Comparison of ENCODE assay signal across 26 cellular contexts in genomic region chr12:44842669-44843068, GRCh38. TPM values are rescaled to one million over a fixed set of nuclear protein-coding genes. Genes with fewer than 3 reads are reported as not detected.
A peak's percentile ranks its signal among the peaks of the same experiment; 100 is the strongest.
DNase-seq lines count a peak whose midpoint lies in the region; ATAC-seq and TF ChIP-seq lines count a peak whose summit lies in the region.
"Had no signal": no experiment of that assay in that cellular context is flagged by ENCODE, and none has a peak within 500 bp of the region (broad histone marks: within the 10 kb centered on the region; RNA-seq: fewer than 3 reads in every experiment).

No MANE protein-coding gene starts in this region.

- H4K20me1 ChIP-seq in OCI-LY1 (ENCODE audit: insufficient read depth, low read length) (no peaks in the 10 kb centered on the region), mammary epithelial cell (ENCODE audit: insufficient read depth, low read length) (no peaks in the 10 kb centered on the region)

- H3F3A ChIP-seq in OCI-LY1 (ENCODE audit: insufficient read depth, low read length) = peaks cover 4% of the 10 kb centered on the region; the same call in 1 of the 2 replicates

- H3K4me1 ChIP-seq in OCI-LY1 (ENCODE audit: insufficient read depth, low read length, severe bottlenecking) (peaks cover 61% of the 10 kb centered on the region), mammary epithelial cell (ENCODE audit: insufficient read depth, low read length) (no peaks in the 10 kb centered on the region)
- H3K4me1 ChIP-seq: gastroesophageal sphincter, HAP-1 had no signal

- H3K36me3 ChIP-seq in OCI-LY1 (ENCODE audit: insufficient read depth, low read length) (no peaks in the 10 kb centered on the region), mammary epithelial cell (ENCODE audit: insufficient read depth, low read length) (no peaks in the 10 kb centered on the region)
- H3K36me3 ChIP-seq: gastroesophageal sphincter, HAP-1 had no signal

- peak; percentile 49 to 52 for ATAC-seq in activated T-cell treated with anti-CD3 and anti-CD28 coated beads, Interleukin-2, amount 50 U/mL, for 4 hours
- peak; percentile 11 to 28 for ATAC-seq in activated naive CD4-positive, alpha-beta T cell treated with anti-CD3 and anti-CD28 coated beads, Interleukin-2, amount 50 U/mL, for 72 hours
- ATAC-seq: gastroesophageal sphincter, K562, left lobe of liver, right cardiac atrium had no signal

- H3K4me3 ChIP-seq in OCI-LY1 (ENCODE audit: low read depth, low read length, poor library complexity, severe bottlenecking) (no peak overlapping the region), mammary epithelial cell (replicated peaks in 1 of 3; ENCODE audit: insufficient read depth in 1 of 3, low read depth in 2 of 3, low read length in 3 of 3) (no peak overlapping the region)
- H3K4me3 ChIP-seq: dorsolateral prefrontal cortex, gastroesophageal sphincter, HAP-1, K562 had no signal

- H3K9ac ChIP-seq in OCI-LY1 (ENCODE audit: low read length) (no peak overlapping the region), mammary epithelial cell (ENCODE audit: insufficient read depth, low read length) (no peak overlapping the region)

- intact Hi-C loops in mammary epithelial cell (cut with micrococcal nuclease) = no loop called here

- no peaks in the 10 kb centered on the region for H3K9me2 ChIP-seq in OCI-LY1 (ENCODE audit: low read depth, low read length)

- no peaks in the 10 kb centered on the region for H3K79me2 ChIP-seq in OCI-LY1 (ENCODE audit: insufficient read depth, low read length)
- no peaks in the 10 kb centered on the region for H3K79me2 ChIP-seq in mammary epithelial cell (ENCODE audit: insufficient read depth, low read length)

- no peaks in the 10 kb centered on the region for H3K27me3 Mint-ChIP-seq in activated T-cell treated with anti-CD3 and anti-CD28 coated beads, Interleukin-2, amount 50 U/mL, for 4 hours (ENCODE audit: low read depth)
- no peaks in the 10 kb centered on the region for H3K27me3 Mint-ChIP-seq in stimulated activated naive CD8-positive, alpha-beta T cell treated with anti-CD3 and anti-CD28 coated beads, Interleukin-15, Interleukin-2, amounts not matched to agents 100 ng/mL and 50 ng/mL, for 24 hours

- no peaks in the 10 kb centered on the region for H3K27me3 ChIP-seq in OCI-LY1 (ENCODE audit: insufficient read depth, low read length)
- H3K27me3 ChIP-seq in mammary epithelial cell (ENCODE audit: insufficient read depth, low read length) = no peaks in the 10 kb centered on the region
- H3K27me3 ChIP-seq: dorsolateral prefrontal cortex, gastroesophageal sphincter had no signal

- no peak overlapping the region for H2AFZ ChIP-seq in OCI-LY1 (ENCODE audit: low read length)
- H2AFZ ChIP-seq in mammary epithelial cell (ENCODE audit: low read depth, low read length) = no peak overlapping the region

- H3K9me3 ChIP-seq in OCI-LY1 (ENCODE audit: low read length) (no peaks in the 10 kb centered on the region), mammary epithelial cell (replicated peaks; ENCODE audit: insufficient read depth, low read length) (no peaks in the 10 kb centered on the region)
- H3K9me3 ChIP-seq: gastroesophageal sphincter, HAP-1 had no signal

- TF ChIP-seq CTCF in OCI-LY1 (IDR thresholded peaks at IDR 0.05; ENCODE audit: low read length) = no peak
- TF ChIP-seq CTCF in mammary epithelial cell (conservative IDR thresholded peaks at IDR 0.05 in 1 of 2, IDR thresholded peaks at IDR 0.05 in 1 of 2; ENCODE audit: extremely low read depth in 1 of 2, insufficient read depth in 1 of 2, low read depth in 1 of 2, low read length in 2 of 2) = no peak

- peaks cover 1% of the 10 kb centered on the region for H3K36me3 Mint-ChIP-seq in activated T-cell treated with anti-CD3 and anti-CD28 coated beads, Interleukin-2, amount 50 U/mL, for 4 hours (ENCODE audit: insufficient read depth)
- no peaks in the 10 kb centered on the region for H3K36me3 Mint-ChIP-seq in activated naive CD4-positive, alpha-beta T cell treated with anti-CD3 and anti-CD28 coated beads, Interleukin-2, amount 50 U/mL, for 72 hours
- H3K36me3 Mint-ChIP-seq in stimulated activated naive CD8-positive, alpha-beta T cell treated with anti-CD3 and anti-CD28 coated beads, Interleukin-15, Interleukin-2, amounts not matched to agents 100 ng/mL and 50 ng/mL, for 24 hours (ENCODE audit: low read depth) = peaks cover 3% of the 10 kb centered on the region
- H3K36me3 Mint-ChIP-seq: immature natural killer cell, type B pancreatic cell had no signal

- H3K4me2 ChIP-seq in OCI-LY1 (ENCODE audit: low read length) = no peak overlapping the region
- H3K4me2 ChIP-seq in mammary epithelial cell (ENCODE audit: insufficient read depth, low read depth, low read length) = no peak overlapping the region

- peak overlapping the region; percentile 78 to 89 for H3K27ac Mint-ChIP-seq in activated naive CD4-positive, alpha-beta T cell treated with anti-CD3 and anti-CD28 coated beads, Interleukin-2, amount 50 U/mL, for 72 hours
- H3K27ac Mint-ChIP-seq in stimulated activated naive CD8-positive, alpha-beta T cell treated with anti-CD3 and anti-CD28 coated beads, Interleukin-15, Interleukin-2, amounts not matched to agents 100 ng/mL and 50 ng/mL, for 24 hours = peak overlapping the region; percentile 98
- H3K27ac Mint-ChIP-seq: type B pancreatic cell had no signal

- no peaks in the 10 kb centered on the region for H3K9me3 Mint-ChIP-seq in activated T-cell treated with anti-CD3 and anti-CD28 coated beads, Interleukin-2, amount 50 U/mL, for 4 hours
- H3K9me3 Mint-ChIP-seq in activated naive CD4-positive, alpha-beta T cell treated with anti-CD3 and anti-CD28 coated beads, Interleukin-2, amount 50 U/mL, for 72 hours = no peaks in the 10 kb centered on the region
- H3K9me3 Mint-ChIP-seq in stimulated activated naive CD8-positive, alpha-beta T cell treated with anti-CD3 and anti-CD28 coated beads, Interleukin-15, Interleukin-2, amounts not matched to agents 100 ng/mL and 50 ng/mL, for 24 hours = no peaks in the 10 kb centered on the region
- H3K9me3 Mint-ChIP-seq: type B pancreatic cell had no signal

- H3K4me1 Mint-ChIP-seq in activated T-cell treated with anti-CD3 and anti-CD28 coated beads, Interleukin-2, amount 50 U/mL, for 4 hours (ENCODE audit: low read depth) = peaks cover 80% of the 10 kb centered on the region
- H3K4me1 Mint-ChIP-seq in stimulated activated naive CD8-positive, alpha-beta T cell treated with anti-CD3 and anti-CD28 coated beads, Interleukin-15, Interleukin-2, amounts not matched to agents 100 ng/mL and 50 ng/mL, for 24 hours (ENCODE audit: low read depth) = peaks cover 97% of the 10 kb centered on the region

- no peak for DNase-seq in activated T-cell treated with anti-CD3 and anti-CD28 coated beads, Interleukin-2, amount 50 U/mL, for 4 hours
- DNase-seq in activated T-cell treated with anti-CD3 and anti-CD28 coated beads for 4 hours (no peak), NCI-H2081 treated with DMSO at 0.1 percent for 48 hours (lab: John Stamatoyannopoulos, UW) (no peak), mammary epithelial cell (no peak)
- DNase-seq in activated naive CD4-positive, alpha-beta T cell treated with anti-CD3 and anti-CD28 coated beads, Interleukin-2, amount 50 U/mL, for 72 hours (ENCODE audit: low spot score in 2 of 2) = no peak
- DNase-seq: activated CD4-positive, CD25-positive, alpha-beta regulatory T cell treated with anti-CD3 and anti-CD28 coated beads, Interleukin-2, amount 50 U/mL, for 72 hours; C1 segment of cervical spinal cord; dorsolateral prefrontal cortex; hypothalamus; immature natural killer cell; mesenchymal stem cell; NCI-H1092 treated with DMSO at 0.1 percent for 48 hours; NCI-H187; NCI-H2171 treated with DMSO at 0.1 percent for 48 hours; NCI-H526 treated with DMSO at 0.1 percent for 48 hours; posterior cingulate gyrus; right cardiac atrium; stimulated activated CD4-positive, alpha-beta T cell treated with anti-CD3 and anti-CD28 coated beads, Interleukin-2, amount 100 ng/mL, for 24 hours; SW 1271 had no signal

- WGBS in mammary epithelial cell (ENCODE audit: low coverage, missing lambda C conversion rate) = 90% methylated on average over 4 of the region's 4 CpGs

- peak overlapping the region; percentile 65 for H3K4me3 Mint-ChIP-seq in activated T-cell treated with anti-CD3 and anti-CD28 coated beads, Interleukin-2, amount 50 U/mL, for 4 hours
- peak overlapping the region; percentile 85 for H3K4me3 Mint-ChIP-seq in stimulated activated naive CD8-positive, alpha-beta T cell treated with anti-CD3 and anti-CD28 coated beads, Interleukin-15, Interleukin-2, amounts not matched to agents 100 ng/mL and 50 ng/mL, for 24 hours
- H3K4me3 Mint-ChIP-seq: immature natural killer cell, type B pancreatic cell had no signal

- dilution Hi-C loops in mammary epithelial cell (cut with HindIII; ENCODE audit: low sequenced_read_pairs) = no loop called here

- no TSS peak for BruUV-seq in mammary epithelial cell (replicated peaks; lab: Mats Ljungman, UMichigan)

- H3K27ac ChIP-seq in OCI-LY1 (ENCODE audit: low read depth, low read length, poor library complexity, severe bottlenecking) (peak overlapping the region; percentile 2), mammary epithelial cell (ENCODE audit: insufficient read depth, low read depth, low read length) (no peak overlapping the region)
- H3K27ac ChIP-seq: gastroesophageal sphincter had no signal

- CTCF ChIA-PET in mammary epithelial cell (lab: Charles Lee; ENCODE audit: low non-redundant PET) = no interaction called here

- in situ Hi-C loops in mammary epithelial cell (cut with MboI; ENCODE audit: low sequenced_read_pairs in 2 of 2) = no loop called here

RNA-seq across cellular contexts. Expression of gene NELL2, which starts 33.4 kb away (rescaled TPM):
- total RNA-seq in activated T-cell treated with anti-CD3 and anti-CD28 coated beads, Interleukin-2, amount 50 U/mL, for 4 hours = 10 to 100 TPM; 19.9 to 32.0 (median 22.8) TPM
- 10 to 100 TPM; 47.5 to 82.3 TPM for total RNA-seq in activated naive CD4-positive, alpha-beta T cell treated with anti-CD3 and anti-CD28 coated beads, Interleukin-2, amount 50 U/mL, for 72 hours
- 1 to 10 TPM in 1 of 2 donors, not detected in 1; 1.0 TPM for total RNA-seq in mammary epithelial cell
- polyA plus RNA-seq in mammary epithelial cell = 0.07 TPM
- polyA minus RNA-seq in mammary epithelial cell = not detected

Comparison
In these comparisons a context has a peak if more than half of its experiments do, and no peak if none do; other contexts are left out.
1. RNA of gene NELL2, which starts 33.4 kb away (total RNA-seq): 47.5 to 82.3 TPM in activated naive CD4-positive, alpha-beta T cell treated with anti-CD3 and anti-CD28 coated beads, Interleukin-2, amount 50 U/mL, for 72 hours and 19.9 to 32.0 TPM in activated T-cell treated with anti-CD3 and anti-CD28 coated beads, Interleukin-2, amount 50 U/mL, for 4 hours; 1.0 TPM in mammary epithelial cell; every median in the first group is over 10 times any median in the second.